28 cellular contexts compared by ENCODE assay signal in genomic region chr7:143510854-143511592, GRCh38. TPM values are rescaled to one million over a fixed set of nuclear protein-coding genes. Genes with fewer than 3 reads are reported as not detected.
DNase-seq lines count a peak whose midpoint lies in the region; ATAC-seq and TF ChIP-seq lines count a peak whose summit lies in the region.
"Had no signal": no experiment of that assay in that cellular context is flagged by ENCODE, and none has a peak within 500 bp of the region (broad histone marks: within the 10 kb centered on the region; RNA-seq: fewer than 3 reads in every experiment).

No MANE protein-coding gene starts in this region.

- H3K27ac ChIP-seq in left ventricle myocardium inferior (replicated peaks): no peak overlapping the region
- H3K27ac ChIP-seq in lower lobe of right lung: no peak overlapping the region
- no peak overlapping the region for H3K27ac ChIP-seq in upper lobe of left lung
- H3K27ac ChIP-seq: brain microvascular endothelial cell, colonic mucosa, heart left ventricle, right lobe of liver, SJSA1, thyroid gland, VCaP had no signal

- no peaks in the 10 kb centered on the region for H3K27me3 Mint-ChIP-seq in chondrocyte (ENCODE audit: low read depth)
- H3K27me3 Mint-ChIP-seq in T-helper 2 cell treated with Interferon-gamma antibody and Interleukin-4, amounts not matched to agents 5 μg/mL and 100 μg/mL, for 36 hours (ENCODE audit: low read depth): no peaks in the 10 kb centered on the region

- TF ChIP-seq POLR2A in upper lobe of left lung (IDR thresholded peaks at IDR 0.05): no peak
- TF ChIP-seq POLR2A in GM18505 (IDR thresholded peaks at IDR 0.05; ENCODE audit: borderline replicate concordance, extremely low read depth, insufficient read depth, insufficient read length): no peak

- DNase-seq in left ventricle myocardium inferior: no peak
- no peak for DNase-seq in Right ventricle myocardium superior
- peak; percentile 89 for DNase-seq in chondrocyte (ENCODE audit: low spot score)
- DNase-seq in lower lobe of right lung: peak; percentile 41
- peak in 1 of 2 donors; percentile 79 for DNase-seq in upper lobe of left lung
- no peak for DNase-seq in DMS153 treated with DMSO at 0.1 percent for 48 hours (lab: John Stamatoyannopoulos, UW; ENCODE audit: unreplicated experiment)
- DNase-seq in T-helper 2 cell treated with Interferon-gamma antibody and Interleukin-4, amounts not matched to agents 5 μg/mL and 100 μg/mL, for 36 hours (ENCODE audit: low spot score): no peak
- DNase-seq: activated CD4-positive, alpha-beta T cell treated with anti-CD3 and anti-CD28 coated beads, Interleukin-2, amount 50 U/mL, for 1 hour; brain microvascular endothelial cell; CD4-positive, alpha-beta memory T cell; colonic mucosa; DMS79; heart left ventricle; immature natural killer cell; mammary epithelial cell; NCI-H1436; NCI-H2171 treated with DMSO at 0.1 percent for 48 hours; NCI-H748 treated with DMSO at 0.1 percent for 48 hours; nucleus accumbens; PC-3; right lobe of liver; T-helper 2 cell had no signal

- peak overlapping the region; percentile 20 for H3K4me3 ChIP-seq in left ventricle myocardium inferior
- H3K4me3 ChIP-seq in lower lobe of right lung: peak overlapping the region; percentile 34
- peak overlapping the region in 3 of 4 donors; percentile 3 to 29 (median 7) for H3K4me3 ChIP-seq in upper lobe of left lung
- H3K4me3 ChIP-seq: colonic mucosa, heart left ventricle, SJSA1, thyroid gland had no signal

- no peak for TF ChIP-seq CTCF in left ventricle myocardium inferior (IDR thresholded peaks at IDR 0.05; ENCODE audit: borderline replicate concordance)
- no peak for TF ChIP-seq CTCF in chondrocyte (IDR thresholded peaks at IDR 0.05)
- no peak for TF ChIP-seq CTCF in lower lobe of right lung (IDR thresholded peaks at IDR 0.05)
- TF ChIP-seq CTCF in upper lobe of left lung (IDR thresholded peaks at IDR 0.05): no peak

- H3K36me3 ChIP-seq in left ventricle myocardium inferior (no peaks in the 10 kb centered on the region), lower lobe of right lung (no peaks in the 10 kb centered on the region), upper lobe of left lung (no peaks in the 10 kb centered on the region)
- H3K36me3 ChIP-seq: brain microvascular endothelial cell, colonic mucosa, heart left ventricle, right lobe of liver, SJSA1, thyroid gland had no signal

- peaks cover 11% of the 10 kb centered on the region for H3K4me1 ChIP-seq in left ventricle myocardium inferior
- no peaks in the 10 kb centered on the region for H3K4me1 ChIP-seq in lower lobe of right lung
- H3K4me1 ChIP-seq in upper lobe of left lung: no peaks in the 10 kb centered on the region
- H3K4me1 ChIP-seq: colonic mucosa, right lobe of liver, thyroid gland had no signal

- intact Hi-C loops in left ventricle myocardium inferior (cut with micrococcal nuclease) (no loop called here), Right ventricle myocardium superior (cut with DNase I) (no loop called here), lower lobe of right lung (cut with DNase I) (no loop called here)

- no peaks in the 10 kb centered on the region for H3K9me3 Mint-ChIP-seq in chondrocyte (ENCODE audit: low read depth)
- no peaks in the 10 kb centered on the region for H3K9me3 Mint-ChIP-seq in T-helper 2 cell treated with Interferon-gamma antibody and Interleukin-4, amounts not matched to agents 5 μg/mL and 100 μg/mL, for 36 hours
- H3K9me3 Mint-ChIP-seq: immature natural killer cell had no signal

- peaks cover 21% of the 10 kb centered on the region for H3K4me1 Mint-ChIP-seq in chondrocyte (ENCODE audit: low read depth)
- H3K4me1 Mint-ChIP-seq in T-helper 2 cell treated with Interferon-gamma antibody and Interleukin-4, amounts not matched to agents 5 μg/mL and 100 μg/mL, for 36 hours (ENCODE audit: low read depth): no peaks in the 10 kb centered on the region
- H3K4me1 Mint-ChIP-seq: CD4-positive, alpha-beta memory T cell; immature natural killer cell had no signal

- no peak for TF ChIP-seq EP300 in upper lobe of left lung (IDR thresholded peaks at IDR 0.05)

- H3K9me3 ChIP-seq in left ventricle myocardium inferior (replicated peaks) (peaks cover 5% of the 10 kb centered on the region), lower lobe of right lung (no peaks in the 10 kb centered on the region), upper lobe of left lung (no peaks in the 10 kb centered on the region)
- H3K9me3 ChIP-seq: colonic mucosa, right lobe of liver, SJSA1, thyroid gland had no signal

- no peak overlapping the region for H3K27ac Mint-ChIP-seq in chondrocyte (ENCODE audit: unreplicated experiment)
- H3K27ac Mint-ChIP-seq in T-helper 2 cell treated with Interferon-gamma antibody and Interleukin-4, amounts not matched to agents 5 μg/mL and 100 μg/mL, for 36 hours: no peak overlapping the region
- H3K27ac Mint-ChIP-seq: CD4-positive, alpha-beta memory T cell; immature natural killer cell had no signal

- no peaks in the 10 kb centered on the region for H3K36me3 Mint-ChIP-seq in chondrocyte (ENCODE audit: low read depth)
- H3K36me3 Mint-ChIP-seq in T-helper 2 cell treated with Interferon-gamma antibody and Interleukin-4, amounts not matched to agents 5 μg/mL and 100 μg/mL, for 36 hours (ENCODE audit: low read depth): no peaks in the 10 kb centered on the region
- H3K36me3 Mint-ChIP-seq: immature natural killer cell had no signal

- ATAC-seq in Right ventricle myocardium superior (ENCODE audit: poor library complexity) (no peak), lower lobe of right lung (peak; percentile 16 to 44), upper lobe of left lung (ENCODE audit: low FRiP score in 2 of 2) (peak; percentile 28 to 47), GM18505 (IDR thresholded peaks at IDR 0.05; ENCODE audit: unreplicated experiment) (no peak)
- ATAC-seq: HCT116, HepG2, PC-3 had no signal

- H3K27me3 ChIP-seq in left ventricle myocardium inferior (ENCODE audit: low read depth) (peaks cover 14% of the 10 kb centered on the region), lower lobe of right lung (ENCODE audit: low read depth) (peaks cover 9% of the 10 kb centered on the region), upper lobe of left lung (no peaks in the 10 kb centered on the region)
- H3K27me3 ChIP-seq: brain microvascular endothelial cell, colonic mucosa, right lobe of liver, SJSA1, thyroid gland had no signal

- WGBS in upper lobe of left lung, 2 donors: 84 to 94% methylated on average over 41 to 56 of the region's 65 CpGs

- no peak overlapping the region for H3K4me3 Mint-ChIP-seq in chondrocyte (ENCODE audit: unreplicated experiment)
- H3K4me3 Mint-ChIP-seq in T-helper 2 cell treated with Interferon-gamma antibody and Interleukin-4, amounts not matched to agents 5 μg/mL and 100 μg/mL, for 36 hours: no peak overlapping the region
- H3K4me3 Mint-ChIP-seq: CD4-positive, alpha-beta memory T cell; immature natural killer cell had no signal

RNA-seq across cellular contexts. Expression of gene TAS2R41, which starts 33.4 kb away (rescaled TPM):
- total RNA-seq in left ventricle myocardium inferior (not detected), Right ventricle myocardium superior (not detected), chondrocyte (not detected in 3 replicates), lower lobe of right lung (not detected), upper lobe of left lung (under 1 TPM in 2 of 6 donors, not detected in 4; 0.46 to 0.54 TPM)
- total RNA-seq: colonic mucosa, heart left ventricle, HepG2, mammary epithelial cell, PC-3, right lobe of liver, SJSA1, thyroid gland had no signal

Comparison
In these comparisons a context has a peak if more than half of its experiments do, and no peak if none do; other contexts are left out.
1. DNase-seq: peak in chondrocyte (single experiment) and lower lobe of right lung (single experiment); none in left ventricle myocardium inferior (single experiment), Right ventricle myocardium superior (single experiment), DMS153 treated with DMSO at 0.1 percent for 48 hours (single experiment) and T-helper 2 cell treated with Interferon-gamma antibody and Interleukin-4, amounts not matched to agents 5 μg/mL and 100 μg/mL, for 36 hours (single experiment).
2. ATAC-seq: peak in lower lobe of right lung (2 of 2) and upper lobe of left lung (2 of 2); none in Right ventricle myocardium superior (single experiment) and GM18505 (single experiment).
3. Peak in every context shown above with its lines, with median percentiles within 50 percentile points of each other: H3K4me3 ChIP-seq.